In the genomic region with DNA sequence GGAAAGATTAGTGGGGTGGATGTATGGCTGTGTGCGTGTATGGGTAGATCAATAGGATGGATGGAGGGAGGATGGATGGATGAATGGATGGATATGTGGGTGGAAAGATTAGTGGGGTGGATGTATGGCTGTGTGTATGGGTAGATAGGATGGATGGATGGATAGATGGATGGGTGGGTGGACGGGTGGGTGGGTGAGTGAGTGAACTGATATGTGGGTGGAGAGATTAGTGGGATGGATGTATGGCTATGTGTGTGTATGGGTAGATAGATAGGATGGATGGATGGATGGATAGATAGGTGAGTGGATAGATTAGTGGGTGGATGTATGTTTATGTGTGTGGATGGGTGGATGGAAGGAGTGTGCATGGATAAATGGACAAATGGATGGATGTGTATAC, we compare ENCODE assay signal across 7 cellular contexts.
"Had no signal": no experiment of that assay in that cellular context is flagged by ENCODE, and none has a peak within 500 bp of the region (broad histone marks: within the 10 kb centered on the region; RNA-seq: fewer than 3 reads in every experiment).

No MANE protein-coding gene starts in this region.

- H2AFZ ChIP-seq: GM23338 had no signal

- H3K36me3 ChIP-seq: HAP-1 had no signal

- H3K27ac ChIP-seq: HL-60 had no signal

- ATAC-seq: GM23338, HCT116, HepG2 had no signal

- DNase-seq: H7, KG1 had no signal

- FAIRE-seq: HepG2 had no signal

- H3K9me3 ChIP-seq: HAP-1 had no signal

- H3K4me1 ChIP-seq: HAP-1 had no signal

- H3K4me2 ChIP-seq: GM23338 had no signal

- H3K4me3 ChIP-seq: GM23338, HAP-1 had no signal
